ENCODE assay signal across 11 cellular contexts in the genomic region with DNA sequence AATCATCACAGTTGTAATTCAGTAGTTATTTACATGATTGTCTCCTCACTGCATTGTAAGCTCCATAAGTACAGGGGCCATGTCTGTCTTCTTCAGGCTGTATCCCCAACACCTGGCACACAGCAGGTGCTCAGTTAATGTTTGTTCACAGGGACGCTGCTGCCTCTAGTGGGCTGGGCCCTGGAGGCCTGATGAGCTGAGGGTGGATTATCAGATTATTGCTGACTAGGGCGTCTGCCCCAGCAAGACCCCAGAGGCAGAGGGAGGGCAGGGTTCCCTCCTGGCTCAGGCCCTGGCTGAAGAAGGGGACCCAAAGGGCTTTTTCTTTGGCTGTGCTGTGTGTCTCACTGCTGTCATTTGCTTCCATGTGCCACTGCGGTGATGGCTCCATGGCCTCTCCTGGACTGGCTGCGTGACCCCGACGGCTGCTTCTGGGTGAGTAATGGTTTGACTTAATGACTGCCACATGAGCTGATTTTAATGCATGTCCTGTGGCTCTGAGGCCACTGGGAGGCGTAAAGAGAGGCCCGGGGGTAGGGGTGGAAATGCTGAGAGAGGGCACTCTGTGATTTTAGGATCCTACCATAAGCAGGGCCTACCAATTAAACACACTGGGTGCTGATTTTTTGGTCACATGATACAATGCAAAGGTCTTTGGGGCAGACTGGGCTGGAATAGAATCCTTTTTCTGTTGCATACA. TPM values are rescaled to one million over a fixed set of nuclear protein-coding genes. Genes with fewer than 3 reads are reported as not detected.
A peak's percentile ranks its signal among the peaks of the same experiment; 100 is the strongest.
DNase-seq lines count a peak whose midpoint lies in the region; ATAC-seq and TF ChIP-seq lines count a peak whose summit lies in the region.
"Had no signal": no experiment of that assay in that cellular context is flagged by ENCODE, and none has a peak within 500 bp of the region (broad histone marks: within the 10 kb centered on the region; RNA-seq: fewer than 3 reads in every experiment).

No MANE protein-coding gene starts in this region.

- BruUV-seq in PC-9 (replicated peaks; lab: Mats Ljungman, UMichigan), result no TSS peak

- no peaks in the 10 kb centered on the region for H3K9me2 ChIP-seq in PC-9 (ENCODE audit: insufficient read depth)

- 65 to 69% (median 65%) methylated on average over 8 of the region's 8 CpGs for WGBS in psoas muscle, 3 donors

- peak in 2 of 4 donors; percentile 38 to 51 for ATAC-seq in psoas muscle
- ATAC-seq in GM18511 (IDR thresholded peaks at IDR 0.05; ENCODE audit: unreplicated experiment), result no peak

- TF ChIP-seq CTCF in NB4 (IDR thresholded peaks at IDR 0.05; ENCODE audit: low read depth, low read length), result no peak
- TF ChIP-seq CTCF in brain microvascular endothelial cell (IDR thresholded peaks at IDR 0.05; ENCODE audit: low read depth, low read length, missing control alignments), result peak; percentile 69
- TF ChIP-seq CTCF in psoas muscle (IDR thresholded peaks at IDR 0.05), result peak; percentile 5
- no peak for TF ChIP-seq CTCF in PC-9 (conservative IDR thresholded peaks at IDR 0.05)

- H3K9me3 ChIP-seq in psoas muscle, result no peaks in the 10 kb centered on the region
- H3K9me3 ChIP-seq in PC-9 (ENCODE audit: insufficient read depth, low read depth), result no peaks in the 10 kb centered on the region
- H3K9me3 ChIP-seq: BLaER1, HAP-1 had no signal

- H3K79me2 ChIP-seq in PC-9 (ENCODE audit: low read depth), result no peaks in the 10 kb centered on the region

- H4K20me1 ChIP-seq in PC-9 (ENCODE audit: insufficient read depth), result no peaks in the 10 kb centered on the region

- H2AFZ ChIP-seq in PC-9, result no peak overlapping the region

- CTCF ChIA-PET in PC-9 (lab: Charles Lee), result interaction anchor here (0.6 kb wide), 1 partner anchor 8 kb away, joined by 12 read pairs; no protein-coding TSS in a partner anchor

- no peak overlapping the region for H3K27ac ChIP-seq in brain microvascular endothelial cell
- H3K27ac ChIP-seq in psoas muscle, result no peak overlapping the region
- H3K27ac ChIP-seq in PC-9, result no peak overlapping the region
- H3K27ac ChIP-seq: BLaER1 had no signal

- no peak for TF ChIP-seq POLR2A in NB4 (IDR thresholded peaks at IDR 0.05; ENCODE audit: extremely low read depth, insufficient read length)

- no peak overlapping the region for H3K4me2 ChIP-seq in PC-9
- H3K4me2 ChIP-seq: BLaER1 had no signal

- no peaks in the 10 kb centered on the region for H3K27me3 ChIP-seq in brain microvascular endothelial cell (replicated peaks)
- H3K27me3 ChIP-seq in psoas muscle (ENCODE audit: insufficient read depth in 3 of 3, low read length in 2 of 3), result no peaks in the 10 kb centered on the region
- no peaks in the 10 kb centered on the region for H3K27me3 ChIP-seq in PC-9 (ENCODE audit: insufficient read depth, low read depth)
- H3K27me3 ChIP-seq: BLaER1 had no signal

- in situ Hi-C loops in brain microvascular endothelial cell (cut with HindIII; ENCODE audit: low pct_ligation_motif_present, low sequenced_read_pairs), result no loop called here

- DNase-seq in NCI-H2227 (lab: John Stamatoyannopoulos, UW; ENCODE audit: unreplicated experiment) (peak; percentile 43), NCI-H2227 treated with DMSO at 0.1 percent for 48 hours (lab: John Stamatoyannopoulos, UW) (no peak), NB4 (ENCODE audit: low read depth) (peak; percentile 31), brain microvascular endothelial cell (peak; percentile 27), psoas muscle (peak in 1 of 2 donors; percentile 29), PC-9 (no peak)
- no peak for DNase-seq in activated CD8-positive, alpha-beta memory T cell treated with anti-CD3 and anti-CD28 coated beads, Interleukin-2, amount 50 U/mL, for 48 hours
- DNase-seq: NCI-H526 treated with DMSO at 0.1 percent for 48 hours had no signal

- H3K36me3 ChIP-seq in brain microvascular endothelial cell (replicated peaks) (no peaks in the 10 kb centered on the region), psoas muscle (ENCODE audit: insufficient read depth in 1 of 2, low read depth in 1 of 2) (peaks cover 0 to 3% of the 10 kb centered on the region in 2 donors), PC-9 (ENCODE audit: low read depth) (no peaks in the 10 kb centered on the region)
- H3K36me3 ChIP-seq: HAP-1 had no signal

- H3K4me3 ChIP-seq in NB4 (ENCODE audit: low read depth, low read length), result no peak overlapping the region
- H3K4me3 ChIP-seq in brain microvascular endothelial cell (ENCODE audit: low read depth, low read length), result no peak overlapping the region
- no peak overlapping the region for H3K4me3 ChIP-seq in psoas muscle
- H3K4me3 ChIP-seq in PC-9, result no peak overlapping the region
- H3K4me3 ChIP-seq: BLaER1, HAP-1 had no signal

- H3K4me1 ChIP-seq in psoas muscle (no peaks in the 10 kb centered on the region), PC-9 (replicated peaks; ENCODE audit: insufficient read depth) (no peaks in the 10 kb centered on the region)
- H3K4me1 ChIP-seq: HAP-1 had no signal

- POLR2A ChIA-PET in PC-9 (lab: Charles Lee; ENCODE audit: unreplicated experiment), result interaction anchor here (0.6 kb wide), 1 partner anchor 21 kb away, joined by 3 read pairs; a partner anchor contains a TSS

- H3F3A ChIP-seq in PC-9 (ENCODE audit: insufficient read depth, low read depth), result no peaks in the 10 kb centered on the region

- intact Hi-C loops in psoas muscle (cut with DNase I), result loop anchor here in 1 of 2 donors (5.0 kb wide), 1 partner anchor 1814 kb away; no protein-coding TSS in a partner anchor
- intact Hi-C loops in PC-9 (cut with micrococcal nuclease; ENCODE audit: unreplicated experiment), result no loop called here

RNA-seq across cellular contexts. Expression of a gene that starts 20.8 kb away (rescaled TPM):
- 10 to 100 TPM; 14.0 to 28.2 (median 22.5) TPM for total RNA-seq in psoas muscle
- 10 to 100 TPM in 1 of 3 donors, 1 to 10 TPM in 2; 2.0 to 18.0 (median 6.0) TPM for polyA plus RNA-seq in psoas muscle
- total RNA-seq in PC-9 (2021), result 36.0 and 42.2 TPM in 2 replicates

Comparison
In these comparisons a context has a peak if more than half of its experiments do, and no peak if none do; other contexts are left out.
1. DNase-seq: peak in NCI-H2227 (single experiment), NB4 (single experiment) and brain microvascular endothelial cell (single experiment); none in NCI-H2227 treated with DMSO at 0.1 percent for 48 hours (single experiment), PC-9 (0 of 2) and activated CD8-positive, alpha-beta memory T cell treated with anti-CD3 and anti-CD28 coated beads, Interleukin-2, amount 50 U/mL, for 48 hours (single experiment).
2. CTCF ChIP-seq: peak in brain microvascular endothelial cell (single experiment) and psoas muscle (single experiment); none in NB4 (single experiment) and PC-9 (single experiment).